Comparison of ENCODE assay signal across 15 cellular contexts in genomic region chr15:70465812-70466211, GRCh38.
DNase-seq lines count a peak whose midpoint lies in the region; ATAC-seq and TF ChIP-seq lines count a peak whose summit lies in the region.
"Had no signal": no experiment of that assay in that cellular context is flagged by ENCODE, and none has a peak within 500 bp of the region (broad histone marks: within the 10 kb centered on the region; RNA-seq: fewer than 3 reads in every experiment).

No MANE protein-coding gene starts in this region.

- H3K79me2 ChIP-seq in KMS-11 (ENCODE audit: insufficient read depth, low read depth) = no peaks in the 10 kb centered on the region

- ATAC-seq in GM21576 (IDR thresholded peaks at IDR 0.05; ENCODE audit: unreplicated experiment) = no peak

- no peaks in the 10 kb centered on the region for H3K36me3 ChIP-seq in KMS-11 (ENCODE audit: insufficient read depth)
- H3K36me3 ChIP-seq: BLaER1 treated with 17β-estradiol and CSF1 and Interleukin-3, amounts not matched to agents 10 nM and 100 nM had no signal

- H3K4me2 ChIP-seq in KMS-11 = peak overlapping the region; percentile 27; the same call in 1 of the 2 replicates

- H2AFZ ChIP-seq in KMS-11 (ENCODE audit: low read depth) = no peak overlapping the region
- H2AFZ ChIP-seq: GM23248 had no signal

- no peak overlapping the region for H3K4me3 ChIP-seq in KMS-11 (IDR thresholded peaks at IDR 0.05; ENCODE audit: insufficient read depth, low read depth, low read length)
- H3K4me3 ChIP-seq: BLaER1 treated with 17β-estradiol and CSF1 and Interleukin-3, amounts not matched to agents 10 nM and 100 nM; GM23248 had no signal

- no peak for TF ChIP-seq CTCF in KMS-11 (conservative IDR thresholded peaks at IDR 0.05; ENCODE audit: low read depth, low read length)

- H3K9ac ChIP-seq in KMS-11 = no peak overlapping the region
- H3K9ac ChIP-seq: BLaER1 treated with 17β-estradiol and CSF1 and Interleukin-3, amounts not matched to agents 10 nM and 100 nM; GM23248 had no signal

- DNase-seq in ELF-1 (ENCODE audit: low read depth, low spot score) (peak; percentile 53), islet precursor cell (peak; percentile 82), AML-193 (lab: John Stamatoyannopoulos, UW) (no peak), superior temporal gyrus (ENCODE audit: extremely low spot score) (no peak)
- DNase-seq: CD4-positive, alpha-beta T cell; DMS 273 treated with DMSO at 0.1 percent for 48 hours; DMS79; EL; GF-D8; GM23248; H7; HCEC 1CT had no signal

- no peaks in the 10 kb centered on the region for H4K20me1 ChIP-seq in KMS-11 (ENCODE audit: insufficient read depth)

- no peak overlapping the region for H3K27ac ChIP-seq in KMS-11
- H3K27ac ChIP-seq: BLaER1 treated with 17β-estradiol and CSF1 and Interleukin-3, amounts not matched to agents 10 nM and 100 nM; GM23248 had no signal

- peaks cover 62% of the 10 kb centered on the region for H3K4me1 ChIP-seq in KMS-11 (ENCODE audit: low read depth, poor library complexity, severe bottlenecking)

- no peaks in the 10 kb centered on the region for H3K27me3 ChIP-seq in KMS-11 (ENCODE audit: insufficient read depth, low read depth)

Comparison
In these comparisons a context has a peak if more than half of its experiments do, and no peak if none do; other contexts are left out.
1. DNase-seq: peak in ELF-1 (single experiment) and islet precursor cell (single experiment); none in AML-193 (0 of 2) and superior temporal gyrus (single experiment).